Comparison of ENCODE assay signal across 28 cellular contexts in the genomic region with DNA sequence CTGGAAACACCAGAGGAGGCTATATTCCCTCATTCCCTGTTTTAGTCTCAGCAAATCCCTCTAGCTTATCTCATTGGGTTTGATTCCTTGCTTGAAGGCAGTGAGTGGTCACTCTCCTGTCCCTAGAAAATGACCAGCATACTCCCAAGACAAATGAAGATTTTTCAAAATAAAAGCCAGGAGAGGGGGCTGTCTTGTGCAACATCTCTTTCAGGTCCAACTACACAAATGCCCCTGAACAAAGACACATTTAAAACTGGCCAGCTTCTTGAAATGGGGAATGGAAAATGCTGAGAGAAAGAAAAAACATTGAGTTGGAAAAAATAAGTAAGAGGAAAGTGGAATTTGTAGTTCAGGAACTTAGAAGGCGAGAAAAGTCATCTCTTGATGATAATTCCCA.
"Had no signal": no experiment of that assay in that cellular context is flagged by ENCODE, and none has a peak within 500 bp of the region (broad histone marks: within the 10 kb centered on the region; RNA-seq: fewer than 3 reads in every experiment).

No MANE protein-coding gene starts in this region.

- H3K9me3 Mint-ChIP-seq: effector memory CD8-positive, alpha-beta T cell had no signal

- H3K4me3 Mint-ChIP-seq: dendritic cell treated with granulocyte-macrophage colony-stimulating factor and Interleukin-4, amounts not matched to agents 40 ng/mL and 50 ng/mL, for 4 days; effector memory CD8-positive, alpha-beta T cell; endodermal cell had no signal

- H3K27ac Mint-ChIP-seq: dendritic cell treated with granulocyte-macrophage colony-stimulating factor and Interleukin-4, amounts not matched to agents 40 ng/mL and 50 ng/mL, for 4 days; effector memory CD8-positive, alpha-beta T cell; endodermal cell had no signal

- FAIRE-seq: colon, endometrium, endothelial cell of umbilical vein, frontal cortex had no signal

- H3K27ac ChIP-seq: colonic mucosa, coronary artery, dorsolateral prefrontal cortex, epithelial cell of prostate, esophagus muscularis mucosa, esophagus squamous epithelium, foreskin keratinocyte, gastrocnemius medialis, gastroesophageal sphincter, heart left ventricle had no signal

- H3K4me1 Mint-ChIP-seq: endodermal cell had no signal

- H3K9me3 ChIP-seq: colonic mucosa, esophagus muscularis mucosa, esophagus squamous epithelium, gastrocnemius medialis, gastroesophageal sphincter had no signal

- H3K4me1 ChIP-seq: colonic mucosa, esophagus muscularis mucosa, esophagus squamous epithelium, foreskin keratinocyte, gastrocnemius medialis, gastroesophageal sphincter, heart left ventricle had no signal

- H3K36me3 ChIP-seq: colonic mucosa, esophagus muscularis mucosa, esophagus squamous epithelium, gastrocnemius medialis, gastroesophageal sphincter, heart left ventricle had no signal

- H3K27me3 ChIP-seq: colonic mucosa, dorsolateral prefrontal cortex, foreskin keratinocyte, gastrocnemius medialis had no signal

- ATAC-seq: effector memory CD8-positive, alpha-beta T cell; esophagus mucosa; foreskin keratinocyte; gastrocnemius medialis; gastroesophageal sphincter; heart left ventricle had no signal

- DNase-seq: colonic mucosa; cortex of kidney; dermis blood vessel endothelial cell; dorsolateral prefrontal cortex; effector CD4-positive, alpha-beta T cell; effector CD8-positive, alpha-beta T cell; effector memory CD4-positive, alpha-beta T cell; effector memory CD8-positive, alpha-beta T cell; endodermal cell; erythroblast; esophagus squamous epithelium; foreskin fibroblast; foreskin keratinocyte; foreskin melanocyte; gastrocnemius medialis; glutamatergic neuron; head of caudate nucleus; heart left ventricle had no signal

- H3K4me3 ChIP-seq: colonic mucosa, coronary artery, dorsolateral prefrontal cortex, esophagus muscularis mucosa, esophagus squamous epithelium, gastrocnemius medialis, gastroesophageal sphincter, heart left ventricle had no signal
